ENCODE assay signal across 16 cellular contexts in the genomic region with DNA sequence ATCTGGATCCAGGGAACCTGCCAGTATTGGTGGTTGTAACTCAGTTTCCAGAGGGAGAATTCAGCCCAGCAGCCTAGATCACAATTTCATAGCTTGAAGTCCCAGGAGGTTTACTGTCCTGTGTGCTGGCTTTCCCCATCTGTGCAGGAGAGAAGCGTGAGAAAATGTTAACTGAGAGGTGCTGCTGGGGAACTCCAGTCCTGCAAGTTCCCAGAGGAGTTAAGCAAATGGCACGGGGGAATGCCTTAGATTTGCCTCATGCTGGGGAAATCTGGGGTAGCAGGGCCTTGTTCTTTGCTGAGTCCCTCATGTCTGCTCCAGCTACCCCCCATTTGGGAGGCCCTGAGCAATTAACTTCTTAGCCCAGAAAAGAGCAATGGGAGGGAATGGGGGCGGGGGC. TPM values are rescaled to one million over a fixed set of nuclear protein-coding genes. Genes with fewer than 3 reads are reported as not detected.
DNase-seq lines count a peak whose midpoint lies in the region; ATAC-seq and TF ChIP-seq lines count a peak whose summit lies in the region.
"Had no signal": no experiment of that assay in that cellular context is flagged by ENCODE, and none has a peak within 500 bp of the region (broad histone marks: within the 10 kb centered on the region; RNA-seq: fewer than 3 reads in every experiment).

No MANE protein-coding gene starts in this region.

- H3K27me3 Mint-ChIP-seq in activated naive CD8-positive, alpha-beta T cell = no peaks in the 10 kb centered on the region
- H3K27me3 Mint-ChIP-seq in activated naive CD8-positive, alpha-beta T cell treated with anti-CD3 and anti-CD28 coated beads for 36 hours = no peaks in the 10 kb centered on the region
- no peaks in the 10 kb centered on the region for H3K27me3 Mint-ChIP-seq in stimulated activated naive B cell treated with anti-CD40 and anti-IgM and Interleukin-4, amounts not matched to agents 10 μg/mL and 1 μg/mL and 100 μg/mL, for 72 hours
- H3K27me3 Mint-ChIP-seq: activated CD4-positive, alpha-beta T cell treated with anti-CD3 and anti-CD28 coated beads for 36 hours; progenitor cell of endocrine pancreas had no signal

- ATAC-seq in HG02588 (IDR thresholded peaks at IDR 0.05; ENCODE audit: unreplicated experiment) = peak; percentile 45
- peak; percentile 49 to 50 for ATAC-seq in stimulated activated naive B cell treated with anti-CD40 and anti-IgM and Interleukin-4, amounts not matched to agents 10 μg/mL and 1 μg/mL and 100 μg/mL, for 72 hours (replicated peaks)
- ATAC-seq: activated CD4-positive, alpha-beta T cell treated with anti-CD3 and anti-CD28 coated beads for 36 hours; mucosa of descending colon had no signal

- in situ Hi-C loops in brain microvascular endothelial cell (cut with HindIII; ENCODE audit: low pct_ligation_motif_present, low sequenced_read_pairs) = no loop called here

- no peak overlapping the region for H3K27ac ChIP-seq in brain microvascular endothelial cell

- no peak for TF ChIP-seq CTCF in brain microvascular endothelial cell (IDR thresholded peaks at IDR 0.05; ENCODE audit: low read depth, low read length, missing control alignments)

- peak overlapping the region; percentile 70 for H3K27ac Mint-ChIP-seq in activated naive CD8-positive, alpha-beta T cell
- H3K27ac Mint-ChIP-seq in activated naive CD8-positive, alpha-beta T cell treated with anti-CD3 and anti-CD28 coated beads for 36 hours = no peak overlapping the region
- H3K27ac Mint-ChIP-seq in stimulated activated naive B cell treated with anti-CD40 and anti-IgM and Interleukin-4, amounts not matched to agents 10 μg/mL and 1 μg/mL and 100 μg/mL, for 72 hours = peak overlapping the region; percentile 94
- H3K27ac Mint-ChIP-seq: activated CD4-positive, alpha-beta T cell treated with anti-CD3 and anti-CD28 coated beads for 36 hours; progenitor cell of endocrine pancreas had no signal

- H3K36me3 Mint-ChIP-seq in activated naive CD8-positive, alpha-beta T cell = peaks cover 22% of the 10 kb centered on the region
- peaks cover 54% of the 10 kb centered on the region for H3K36me3 Mint-ChIP-seq in activated naive CD8-positive, alpha-beta T cell treated with anti-CD3 and anti-CD28 coated beads for 36 hours
- peaks cover 73 to 90% of the 10 kb centered on the region in 2 donors for H3K36me3 Mint-ChIP-seq in stimulated activated naive B cell treated with anti-CD40 and anti-IgM and Interleukin-4, amounts not matched to agents 10 μg/mL and 1 μg/mL and 100 μg/mL, for 72 hours

- no peaks in the 10 kb centered on the region for H3K9me3 Mint-ChIP-seq in activated naive CD8-positive, alpha-beta T cell (ENCODE audit: low read depth)
- H3K9me3 Mint-ChIP-seq in activated naive CD8-positive, alpha-beta T cell treated with anti-CD3 and anti-CD28 coated beads for 36 hours = peaks cover 4% of the 10 kb centered on the region
- peaks cover 4% of the 10 kb centered on the region in 2 donors for H3K9me3 Mint-ChIP-seq in stimulated activated naive B cell treated with anti-CD40 and anti-IgM and Interleukin-4, amounts not matched to agents 10 μg/mL and 1 μg/mL and 100 μg/mL, for 72 hours
- H3K9me3 Mint-ChIP-seq: activated T-helper 1 cell treated with anti-CD3 and anti-CD28 coated beads, Interleukin-12 subunit alpha, Interleukin-12 subunit beta, Interleukin-2, Interleukin-4 antibody, amounts not matched to agents 30 ng/mL and 10 ng/mL and 1 ng/mL, durations not matched to agents 14 hours and 24 hours and 36 hours had no signal

- no peaks in the 10 kb centered on the region for H3K36me3 ChIP-seq in brain microvascular endothelial cell (replicated peaks)

- peaks cover 37% of the 10 kb centered on the region for H3K4me1 Mint-ChIP-seq in activated naive CD8-positive, alpha-beta T cell (ENCODE audit: low read depth)
- peaks cover 33% of the 10 kb centered on the region for H3K4me1 Mint-ChIP-seq in activated naive CD8-positive, alpha-beta T cell treated with anti-CD3 and anti-CD28 coated beads for 36 hours
- H3K4me1 Mint-ChIP-seq in stimulated activated naive B cell treated with anti-CD40 and anti-IgM and Interleukin-4, amounts not matched to agents 10 μg/mL and 1 μg/mL and 100 μg/mL, for 72 hours = peaks cover 71 to 91% of the 10 kb centered on the region in 2 donors

- H3K27me3 ChIP-seq in brain microvascular endothelial cell (replicated peaks) = no peaks in the 10 kb centered on the region

- DNase-seq in activated naive CD8-positive, alpha-beta T cell treated with anti-CD3 and anti-CD28 coated beads for 36 hours = no peak
- DNase-seq in NAMALWA (ENCODE audit: low spot score) (peak; percentile 91), DMS79 (lab: John Stamatoyannopoulos, UW) (no peak), brain microvascular endothelial cell (no peak)
- peak; percentile 59 for DNase-seq in stimulated activated naive B cell treated with anti-CD40 and anti-IgM and Interleukin-4, amounts not matched to agents 10 μg/mL and 1 μg/mL and 100 μg/mL, for 72 hours
- DNase-seq in stimulated activated CD4-positive, alpha-beta T cell treated with anti-CD3 and anti-CD28 coated beads, Interleukin-4, amount 100 ng/mL, for 24 hours = no peak
- DNase-seq: activated CD4-positive, alpha-beta T cell treated with anti-CD3 and anti-CD28 coated beads for 36 hours; effector CD4-positive, alpha-beta T cell; foreskin fibroblast; mucosa of descending colon; NCI-H2029 treated with DMSO at 0.1 percent for 48 hours had no signal

- H3K4me3 Mint-ChIP-seq in activated naive CD8-positive, alpha-beta T cell = no peak overlapping the region
- no peak overlapping the region for H3K4me3 Mint-ChIP-seq in activated naive CD8-positive, alpha-beta T cell treated with anti-CD3 and anti-CD28 coated beads for 36 hours
- peak overlapping the region; percentile 31 to 41 for H3K4me3 Mint-ChIP-seq in stimulated activated naive B cell treated with anti-CD40 and anti-IgM and Interleukin-4, amounts not matched to agents 10 μg/mL and 1 μg/mL and 100 μg/mL, for 72 hours
- H3K4me3 Mint-ChIP-seq: activated CD4-positive, alpha-beta T cell treated with anti-CD3 and anti-CD28 coated beads for 36 hours; activated T-helper 1 cell treated with anti-CD3 and anti-CD28 coated beads, Interleukin-12 subunit alpha, Interleukin-12 subunit beta, Interleukin-2, Interleukin-4 antibody, amounts not matched to agents 30 ng/mL and 10 ng/mL and 1 ng/mL, durations not matched to agents 14 hours and 24 hours and 36 hours had no signal

- H3K4me3 ChIP-seq in brain microvascular endothelial cell (ENCODE audit: low read depth, low read length) = no peak overlapping the region
- H3K4me3 ChIP-seq: mucosa of descending colon had no signal

RNA-seq across cellular contexts. Expression of gene SLAMF6, which starts 25.1 kb away (rescaled TPM):
- total RNA-seq in activated naive CD8-positive, alpha-beta T cell treated with anti-CD3 and anti-CD28 coated beads for 36 hours = 10 to 100 TPM; 46.8 to 48.1 TPM
- total RNA-seq: A172, progenitor cell of endocrine pancreas had no signal

RNA-seq across cellular contexts. Expression of gene CD84, which starts 31.1 kb away (rescaled TPM):
- total RNA-seq in activated naive CD8-positive, alpha-beta T cell treated with anti-CD3 and anti-CD28 coated beads for 36 hours = 10 to 100 TPM; 13.5 to 13.7 TPM
- total RNA-seq: A172, progenitor cell of endocrine pancreas had no signal

Comparison
In these comparisons a context has a peak if more than half of its experiments do, and no peak if none do; other contexts are left out.
1. H3K4me3 Mint-ChIP-seq: peak in stimulated activated naive B cell treated with anti-CD40 and anti-IgM and Interleukin-4, amounts not matched to agents 10 μg/mL and 1 μg/mL and 100 μg/mL, for 72 hours (2 of 2); none in activated naive CD8-positive, alpha-beta T cell (single experiment) and activated naive CD8-positive, alpha-beta T cell treated with anti-CD3 and anti-CD28 coated beads for 36 hours (single experiment).
2. DNase-seq: peak in NAMALWA (single experiment) and stimulated activated naive B cell treated with anti-CD40 and anti-IgM and Interleukin-4, amounts not matched to agents 10 μg/mL and 1 μg/mL and 100 μg/mL, for 72 hours (single experiment); none in activated naive CD8-positive, alpha-beta T cell treated with anti-CD3 and anti-CD28 coated beads for 36 hours (single experiment), DMS79 (single experiment), brain microvascular endothelial cell (single experiment) and stimulated activated CD4-positive, alpha-beta T cell treated with anti-CD3 and anti-CD28 coated beads, Interleukin-4, amount 100 ng/mL, for 24 hours (single experiment).